8 cellular contexts compared by ENCODE assay signal in the genomic region with DNA sequence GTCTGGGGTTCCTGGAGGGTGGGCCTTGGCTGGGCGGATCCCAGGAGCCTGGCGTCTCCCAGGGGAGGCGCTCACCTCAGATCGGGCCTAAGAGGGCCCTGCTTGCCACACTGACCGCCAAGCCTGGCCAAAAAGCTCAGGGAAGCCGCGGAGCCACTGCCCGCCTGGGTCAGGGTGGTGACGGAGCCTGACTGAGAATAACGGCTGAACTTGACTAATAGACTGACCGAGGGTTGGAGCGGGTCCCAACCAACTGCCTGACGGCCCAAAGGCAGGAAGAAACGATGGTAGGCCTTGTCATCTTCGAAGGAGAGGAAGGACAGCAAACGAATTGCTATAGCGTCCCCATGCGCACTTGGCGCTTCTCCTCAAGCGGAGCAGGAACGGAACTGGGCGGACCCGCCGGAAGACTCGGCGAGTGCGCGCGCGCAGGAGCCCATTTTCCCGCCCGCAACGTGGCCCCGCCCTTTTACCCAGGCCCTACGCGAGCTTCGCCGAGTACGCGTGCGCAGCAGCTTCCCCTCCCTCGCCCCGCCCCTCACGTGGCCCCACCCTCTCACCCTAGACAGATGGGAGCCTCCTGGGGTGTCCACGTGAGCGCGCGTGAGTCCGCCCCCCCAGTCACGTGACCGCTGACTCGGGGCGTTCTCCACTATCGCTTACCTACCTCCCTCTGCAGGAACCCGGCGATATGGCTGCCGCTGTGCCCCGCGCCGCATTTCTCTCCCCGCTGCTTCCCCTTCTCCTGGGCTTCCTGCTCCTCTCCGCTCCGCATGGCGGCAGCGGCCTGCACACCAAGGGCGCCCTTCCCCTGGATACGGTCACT. TPM values are rescaled to one million over a fixed set of nuclear protein-coding genes. Genes with fewer than 3 reads are reported as not detected.
A peak's percentile ranks its signal among the peaks of the same experiment; 100 is the strongest.
DNase-seq lines count a peak whose midpoint lies in the region; ATAC-seq and TF ChIP-seq lines count a peak whose summit lies in the region.

A gene (plus strand): TSS at position 652 of the 826 bp plus-strand sequence. CDS start 40 bp downstream, at position 692.
A gene (minus strand): TSS at position 391 of the 826 bp plus-strand sequence. CDS start 7,895 bp downstream, outside the sequence.

- H3K4me3 ChIP-seq in left lung = peak within 1 kb of the TSS; percentile 71 to 89

- peaks cover 11% of the 10 kb centered on the region for H3K9me3 Mint-ChIP-seq in activated CD4-positive, alpha-beta T cell treated with anti-CD3 and anti-CD28 coated beads, Interleukin-2, amount 10 ng/mL, durations not matched to agents 7 days and 5 days

- H3K9me3 ChIP-seq in left lung = no peaks in the 10 kb centered on the region

- DNase-seq in C1 segment of cervical spinal cord (lab: John Stamatoyannopoulos, UW) (peak; percentile 97 to 100 (median 98)), NCI-H526 treated with DMSO at 0.1 percent for 48 hours (lab: John Stamatoyannopoulos, UW) (peak; percentile 94), cortex of kidney (lab: John Stamatoyannopoulos, UW) (peak; percentile 75), left lung (peak; percentile 99 to 100)
- peak; percentile 100 for DNase-seq in activated CD4-positive, alpha-beta T cell treated with anti-CD3 and anti-CD28 coated beads, Interleukin-2, amount 10 ng/mL, durations not matched to agents 7 days and 5 days
- peak; percentile 100 for DNase-seq in stimulated activated CD4-positive, alpha-beta T cell treated with anti-CD3 and anti-CD28 coated beads, Interleukin-2, amount 100 ng/mL, for 48 hours

- H3K27me3 Mint-ChIP-seq in activated CD4-positive, alpha-beta T cell treated with anti-CD3 and anti-CD28 coated beads, Interleukin-2, amount 10 ng/mL, durations not matched to agents 7 days and 5 days = no peaks in the 10 kb centered on the region

- peak within 1 kb of the TSS; percentile 93 for H3K4me3 Mint-ChIP-seq in activated CD4-positive, alpha-beta T cell treated with anti-CD3 and anti-CD28 coated beads, Interleukin-2, amount 10 ng/mL, durations not matched to agents 7 days and 5 days

- H3K36me3 Mint-ChIP-seq in activated CD4-positive, alpha-beta T cell treated with anti-CD3 and anti-CD28 coated beads, Interleukin-2, amount 10 ng/mL, durations not matched to agents 7 days and 5 days (ENCODE audit: low read depth) = peaks cover 57% of the 10 kb centered on the region

- H3K27me3 ChIP-seq in left lung = no peaks in the 10 kb centered on the region

- intact Hi-C loops in left lung (cut with DNase I) = no loop called here

- POLR2A ChIA-PET in activated CD4-positive, alpha-beta T cell treated with anti-CD3 and anti-CD28 coated beads, Interleukin-2, amount 10 ng/mL, durations not matched to agents 7 days and 5 days (lab: Charles Lee) = interaction anchor here (0.6 to 2.6 kb wide), 5 partner anchors 19 to 171 kb away, joined by 3 to 8 read pairs (median 3); a partner anchor contains a TSS

- peaks cover 48% of the 10 kb centered on the region for H3K4me1 Mint-ChIP-seq in activated CD4-positive, alpha-beta T cell treated with anti-CD3 and anti-CD28 coated beads, Interleukin-2, amount 10 ng/mL, durations not matched to agents 7 days and 5 days

- ATAC-seq in GM19324 (IDR thresholded peaks at IDR 0.05; ENCODE audit: low FRiP score, unreplicated experiment) (peak; percentile 83), HG03469 (IDR thresholded peaks at IDR 0.05; ENCODE audit: unreplicated experiment) (peak; percentile 47), left lung (peak; percentile 91)

- CTCF ChIA-PET in activated CD4-positive, alpha-beta T cell treated with anti-CD3 and anti-CD28 coated beads, Interleukin-2, amount 10 ng/mL, durations not matched to agents 7 days and 5 days (lab: Charles Lee) = interaction anchor here (0.5 to 2.9 kb wide), 16 partner anchors 9 to 187 kb away, joined by 3 to 16 read pairs (median 4); no protein-coding TSS in a partner anchor

- peak; percentile 50 to 66 for TF ChIP-seq CTCF in left lung (IDR thresholded peaks at IDR 0.05)

- peaks cover 18 to 53% of the 10 kb centered on the region in 2 donors for H3K4me1 ChIP-seq in left lung

- H3K27ac ChIP-seq in left lung = peak within 1 kb of the TSS; percentile 96 to 97

- peak within 1 kb of the TSS; percentile 98 for H3K27ac Mint-ChIP-seq in activated CD4-positive, alpha-beta T cell treated with anti-CD3 and anti-CD28 coated beads, Interleukin-2, amount 10 ng/mL, durations not matched to agents 7 days and 5 days

- H3K36me3 ChIP-seq in left lung = peaks cover 0 to 9% of the 10 kb centered on the region in 2 donors

RNA-seq across cellular contexts. Expression of the first gene that starts in this region (rescaled TPM):
- total RNA-seq in activated CD4-positive, alpha-beta T cell treated with anti-CD3 and anti-CD28 coated beads, Interleukin-2, amount 10 ng/mL, durations not matched to agents 7 days and 5 days = 100 to 1,000 TPM; 177 to 181 TPM
- 100 to 1,000 TPM; 134 to 152 TPM for total RNA-seq in left lung

RNA-seq across cellular contexts. Expression of the second gene that starts in this region (rescaled TPM):
- 10 to 100 TPM; 16.6 to 16.9 TPM for total RNA-seq in activated CD4-positive, alpha-beta T cell treated with anti-CD3 and anti-CD28 coated beads, Interleukin-2, amount 10 ng/mL, durations not matched to agents 7 days and 5 days
- 10 to 100 TPM; 19.8 to 24.6 TPM for total RNA-seq in left lung

Comparison
In these comparisons a context has a peak if more than half of its experiments do, and no peak if none do; other contexts are left out.
1. Peak in every context shown above with its lines: DNase-seq, ATAC-seq, H3K4me3 ChIP-seq and H3K27ac ChIP-seq.